ENCODE assay signal across 20 cellular contexts in genomic region chr7:143346018-143346417, GRCh38. TPM values are rescaled to one million over a fixed set of nuclear protein-coding genes. Genes with fewer than 3 reads are reported as not detected.
DNase-seq lines count a peak whose midpoint lies in the region; ATAC-seq, FAIRE-seq and TF ChIP-seq lines count a peak whose summit lies in the region.
"Had no signal": no experiment of that assay in that cellular context is flagged by ENCODE, and none has a peak within 500 bp of the region (broad histone marks: within the 10 kb centered on the region; RNA-seq: fewer than 3 reads in every experiment).

No MANE protein-coding gene starts in this region.

- WGBS in HUES64 = 72% methylated on average over 4 of the region's 4 CpGs
- WGBS in K562 (ENCODE audit: insufficient coverage, low coverage, missing lambda C conversion rate) = 43% methylated on average over 4 of the region's 4 CpGs

- peaks cover 7% of the 10 kb centered on the region for H3K4me1 Mint-ChIP-seq in Caco-2 (ENCODE audit: low read depth, unreplicated experiment)

- H3F3A ChIP-seq in MM.1S (ENCODE audit: insufficient read depth, low read length) = no peaks in the 10 kb centered on the region

- peak overlapping the region; percentile 36; the same call in 1 of the 2 replicates for H3K4me3 ChIP-seq in Caco-2 (ENCODE audit: low read depth, low read length)
- H3K4me3 ChIP-seq in HUES64 (ENCODE audit: low read length) = peak overlapping the region; percentile 53; the same call in 1 of the 2 replicates
- H3K4me3 ChIP-seq in K562 = no peak overlapping the region
- no peak overlapping the region for H3K4me3 ChIP-seq in MM.1S (ENCODE audit: low read length)
- H3K4me3 ChIP-seq: tibial artery had no signal

- peak overlapping the region; percentile 65; the same call in 1 of the 2 replicates for H3K4me2 ChIP-seq in K562 (ENCODE audit: insufficient read depth, low read length)
- no peak overlapping the region for H3K4me2 ChIP-seq in MM.1S (ENCODE audit: low read depth, low read length)

- H3K4me3 Mint-ChIP-seq in Caco-2 (ENCODE audit: unreplicated experiment) = peak overlapping the region; percentile 78

- H3K27me3 Mint-ChIP-seq in Caco-2 (ENCODE audit: insufficient read depth, unreplicated experiment) = no peaks in the 10 kb centered on the region

- H3K79me2 ChIP-seq in K562 (ENCODE audit: control insufficient read depth, insufficient read depth, low read length) (no peaks in the 10 kb centered on the region), MM.1S (ENCODE audit: low read length) (no peaks in the 10 kb centered on the region)

- CTCF ChIA-PET in Caco-2 (lab: Charles Lee) (interaction anchor here (0.6 to 1.8 kb wide), 10 partner anchors 9 to 762 kb away, joined by 3 to 20 read pairs (median 4); no protein-coding TSS in a partner anchor), K562 (lab: Yijun Ruan, JAX; ENCODE audit: low intra/inter-chr PET ratio) (interaction anchor here (0.6 to 1.0 kb wide), 2 partner anchors 70 to 724 kb away, joined by 3 read pairs; no protein-coding TSS in a partner anchor)

- peak overlapping the region; percentile 40 for H3K27ac Mint-ChIP-seq in Caco-2 (ENCODE audit: unreplicated experiment)
- H3K27ac Mint-ChIP-seq: CD4-positive, alpha-beta T cell had no signal

- H3K9ac ChIP-seq in HUES64 (ENCODE audit: low read depth, low read length) (no peak overlapping the region), K562 (ENCODE audit: insufficient read depth in 1 of 2, low read depth in 2 of 2, low read length in 2 of 2) (no peak overlapping the region), MM.1S (ENCODE audit: low read length) (no peak overlapping the region)

- H3K36me3 ChIP-seq in Caco-2 (ENCODE audit: control insufficient read depth, insufficient read depth, low read length) (no peaks in the 10 kb centered on the region), HUES64 (ENCODE audit: insufficient read depth, low read length) (no peaks in the 10 kb centered on the region), K562 (ENCODE audit: control insufficient read depth, insufficient read depth, low read length) (no peaks in the 10 kb centered on the region), MM.1S (replicated peaks; ENCODE audit: insufficient read depth, low read length) (no peaks in the 10 kb centered on the region)
- H3K36me3 ChIP-seq: heart left ventricle, Peyer's patch, stomach, tibial artery had no signal

- TF ChIP-seq EP300 in K562 (IDR thresholded peaks at IDR 0.05; ENCODE audit: low read length) = no peak

- H4K20me1 ChIP-seq in K562 (replicated peaks; ENCODE audit: control insufficient read depth, insufficient read depth, low read length) = no peaks in the 10 kb centered on the region
- no peaks in the 10 kb centered on the region for H4K20me1 ChIP-seq in MM.1S (ENCODE audit: insufficient read depth, low read length)

- TF ChIP-seq CTCF in Caco-2 (IDR thresholded peaks at IDR 0.05; ENCODE audit: insufficient read depth in 1 of 2, low read depth in 1 of 2, low read length in 1 of 2, severe bottlenecking in 1 of 2, unreplicated experiment in 1 of 2) = peak in 1 of 2 experiments; percentile 5
- peak in 2 of 3 experiments; percentile 62 to 77; a peak in 4 of 6 replicates for TF ChIP-seq CTCF in K562 (IDR thresholded peaks at IDR 0.05 in 2 of 3, conservative IDR thresholded peaks at IDR 0.05 in 1 of 3; ENCODE audit: insufficient read depth in 2 of 3, low read depth in 1 of 3, low read length in 3 of 3)
- TF ChIP-seq CTCF in MM.1S (IDR thresholded peaks at IDR 0.05; ENCODE audit: low read length) = no peak

- H2AFZ ChIP-seq in K562 (ENCODE audit: low read depth, low read length) (peak overlapping the region; percentile 87), MM.1S (ENCODE audit: low read length) (no peak overlapping the region)

- intact Hi-C loops in Caco-2 (cut with micrococcal nuclease; ENCODE audit: unreplicated experiment) = loop anchor here (5.0 kb wide), 1 partner anchor 61 kb away; the partner anchor contains the start of gene EPHA1
- intact Hi-C loops in K562 (cut with micrococcal nuclease) = loop anchor here (2.0 to 5.0 kb wide), 2 partner anchors 36 to 71 kb away; partner anchors contain the start of gene ZYX

- peak; percentile 32 to 62; a peak in 3 of 4 replicates for TF ChIP-seq RAD21 in K562 (CRISPR knock-in tag; conservative IDR thresholded peaks at IDR 0.05 in 1 of 2, IDR thresholded peaks at IDR 0.05 in 1 of 2)

- H3K27me3 ChIP-seq in Caco-2 (replicated peaks; ENCODE audit: control insufficient read depth, insufficient read depth, low read length) = no peaks in the 10 kb centered on the region
- peaks cover 3% of the 10 kb centered on the region; the same call in 1 of the 2 replicates for H3K27me3 ChIP-seq in HUES64 (ENCODE audit: insufficient read depth, low read length)
- peaks cover 35 to 57% of the 10 kb centered on the region in 2 experiments for H3K27me3 ChIP-seq in K562 (ENCODE audit: control insufficient read depth in 2 of 2, insufficient read depth in 2 of 2, low read length in 2 of 2)
- no peaks in the 10 kb centered on the region for H3K27me3 ChIP-seq in MM.1S (replicated peaks; ENCODE audit: insufficient read depth, low read length)
- H3K27me3 ChIP-seq: Peyer's patch had no signal

- no peak for FAIRE-seq in K562 (lab: Jason Lieb, UNC)
- FAIRE-seq: islet of Langerhans had no signal

- POLR2A ChIA-PET in Caco-2 (lab: Charles Lee) (interaction anchor here (1.0 kb wide), 1 partner anchor 24 kb away, joined by 4 read pairs; no protein-coding TSS in a partner anchor), K562 (lab: Yijun Ruan, JAX) (interaction anchor here (1.5 kb wide), 1 partner anchor 12 kb away, joined by 5 read pairs; no protein-coding TSS in a partner anchor)

- no peaks in the 10 kb centered on the region for H3K9me1 ChIP-seq in K562 (ENCODE audit: control insufficient read depth, insufficient read depth, low read length)

- ATAC-seq in K562 = peak; percentile 72

- in situ Hi-C loops in K562 (cut with MboI) = no loop called here

- no peaks in the 10 kb centered on the region for H3K36me3 Mint-ChIP-seq in Caco-2 (ENCODE audit: insufficient read depth, unreplicated experiment)
- H3K36me3 Mint-ChIP-seq: activated naive CD8-positive, alpha-beta T cell treated with anti-CD3 and anti-CD28 coated beads, Interleukin-2, amount 10 ng/mL, durations not matched to agents 7 days and 5 days had no signal

- H3K9me2 ChIP-seq in MM.1S (replicated peaks; ENCODE audit: insufficient read depth, low read length) = no peaks in the 10 kb centered on the region

- H3K27ac ChIP-seq in HUES64 (ENCODE audit: low read depth, low read length) = no peak overlapping the region
- H3K27ac ChIP-seq in K562 (ENCODE audit: extremely low read depth, low read depth, low read length) = no peak overlapping the region
- no peak overlapping the region for H3K27ac ChIP-seq in MM.1S (ENCODE audit: low read length)
- H3K27ac ChIP-seq: heart left ventricle, Peyer's patch, stomach, tibial artery had no signal

- H3K4me1 ChIP-seq in Caco-2 (0 out of 2 replicates have a peak, but pooled peaks cover 1% of the 10 kb centered on the region), HUES64 (ENCODE audit: insufficient read depth, low read length) (peaks cover under 1% of the 10 kb centered on the region; the same call in 1 of the 2 replicates), K562 (replicated peaks in 1 of 2; ENCODE audit: control insufficient read depth in 2 of 2, insufficient read depth in 2 of 2, low read length in 2 of 2) (peaks cover 0 to 7% of the 10 kb centered on the region in 2 experiments; a peak in 3 of 5 replicates), MM.1S (ENCODE audit: low read length) (no peaks in the 10 kb centered on the region)

- BruUV-seq in Caco-2 (replicated peaks; lab: Mats Ljungman, UMichigan) (no TSS peak), K562 (replicated peaks; lab: Mats Ljungman, UMichigan) (no TSS peak)

- H3K9me3 Mint-ChIP-seq in Caco-2 (ENCODE audit: unreplicated experiment) = no peaks in the 10 kb centered on the region
- H3K9me3 Mint-ChIP-seq: activated naive CD8-positive, alpha-beta T cell treated with anti-CD3 and anti-CD28 coated beads, Interleukin-2, amount 10 ng/mL, durations not matched to agents 7 days and 5 days; CD4-positive, alpha-beta T cell; central memory CD8-positive, alpha-beta T cell; neural crest cell had no signal

- H3K9me3 ChIP-seq in Caco-2 (no peaks in the 10 kb centered on the region), HUES64 (ENCODE audit: insufficient read depth, low read depth, low read length) (no peaks in the 10 kb centered on the region), K562 (replicated peaks; ENCODE audit: control insufficient read depth, insufficient read depth, low read depth, low read length) (no peaks in the 10 kb centered on the region), MM.1S (replicated peaks; ENCODE audit: insufficient read depth, low read length) (no peaks in the 10 kb centered on the region)
- H3K9me3 ChIP-seq: heart left ventricle, Peyer's patch, stomach, tibial artery had no signal

- no peak for TF ChIP-seq POLR2A in K562 (conservative IDR thresholded peaks at IDR 0.05)

- DNase-seq in Caco-2 (no peak), K562 (ENCODE audit: extremely low read depth in 1 of 4, low spot score in 3 of 4) (peak in 1 of 4 experiments; percentile 39), islet precursor cell (peak; percentile 16), SKM-1 (lab: John Stamatoyannopoulos, UW; ENCODE audit: unreplicated experiment) (no peak), NCI-H1105 treated with DMSO at 0.1 percent for 48 hours (lab: John Stamatoyannopoulos, UW) (no peak), NCI-H1436 (lab: John Stamatoyannopoulos, UW) (no peak), MM.1S (no peak)
- DNase-seq: NCI-H1694, SIG-M5 had no signal

RNA-seq across cellular contexts. Expression of gene FAM131B, which starts 16.5 kb away (rescaled TPM):
- total RNA-seq in Caco-2 (2022) (20.2 and 22.3 TPM in 2 replicates), K562 (2014; rRNA removed) (not detected in 2 replicates), K562 (2014; rRNA removed; fragmentation: Illumina TruSeq; extraction: Trizol) (not detected in 2 replicates), K562 (2015; rRNA removed; fragmentation: Illumina TruSeq; extraction: Trizol) (not detected in 2 replicates), K562 (2021) (0.04 TPM in 2 replicates)
- 14.9 TPM for polyA plus RNA-seq in HUES64 (2013, experiment 1 of 2)
- polyA plus RNA-seq in HUES64 (2013, experiment 2 of 2) = 16.0 TPM
- total RNA-seq in K562 (2011; cell fraction: chromatin; rRNA removed; ENCODE audit: low replicate concordance) = 0.07 TPM in 1 of 2 replicates, not detected in the other
- total RNA-seq in K562 (2011; cell fraction: nucleolus; rRNA removed) = not detected in 2 replicates
- not detected in 2 replicates for total RNA-seq in K562 (2011; cell fraction: nucleoplasm; rRNA removed)
- polyA plus RNA-seq in K562 (2011; rRNA removed) (0.03 and 0.11 TPM in 2 replicates), K562 (2014; fragmentation: Illumina TruSeq; extraction: Trizol) (not detected in 2 replicates), K562 (2014; fragmentation: Nextera tagmentation; extraction: Ambion mirVana) (not detected), K562 (2014; rRNA removed) (not detected in 2 replicates)
- not detected in 2 replicates for polyA plus RNA-seq in K562 (2011; cell fraction: cytosol; rRNA removed)
- polyA plus RNA-seq in K562 (2011; cell fraction: nucleus; rRNA removed) = 0.09 TPM in 1 of 2 replicates, not detected in the other
- polyA plus RNA-seq in K562 (2012) = 0.03 TPM in 2 replicates
- not detected in 2 replicates for polyA minus RNA-seq in K562 (2011; rRNA and poly(A)+ RNA removed)
- 0.29 TPM in 1 of 2 replicates, not detected in the other for polyA minus RNA-seq in K562 (2011; cell fraction: cytosol; rRNA and poly(A)+ RNA removed)
- polyA minus RNA-seq in K562 (2011; cell fraction: nucleus; rRNA and poly(A)+ RNA removed) = 0.33 TPM in 1 of 2 replicates, not detected in the other

RNA-seq across cellular contexts. Expression of gene CLCN1, which starts 30.1 kb away (rescaled TPM):
- total RNA-seq in Caco-2 (2022) (1.8 and 1.9 TPM in 2 replicates), K562 (2014; rRNA removed) (not detected in 2 replicates), K562 (2014; rRNA removed; fragmentation: Illumina TruSeq; extraction: Trizol) (0.11 TPM in 1 of 2 replicates, not detected in the other), K562 (2015; rRNA removed; fragmentation: Illumina TruSeq; extraction: Trizol) (0.04 TPM in 1 of 2 replicates, not detected in the other), K562 (2021) (not detected in 2 replicates)
- 0.20 TPM for polyA plus RNA-seq in HUES64 (2013, experiment 1 of 2)
- 0.13 TPM for polyA plus RNA-seq in HUES64 (2013, experiment 2 of 2)
- total RNA-seq in K562 (2011; cell fraction: chromatin; rRNA removed; ENCODE audit: low replicate concordance) = not detected in 2 replicates
- not detected in 2 replicates for total RNA-seq in K562 (2011; cell fraction: nucleolus; rRNA removed)
- not detected in 2 replicates for total RNA-seq in K562 (2011; cell fraction: nucleoplasm; rRNA removed)
- polyA plus RNA-seq in K562 (2011; rRNA removed) (0.04 TPM in 1 of 2 replicates, not detected in the other), K562 (2014; fragmentation: Illumina TruSeq; extraction: Trizol) (not detected in 2 replicates), K562 (2014; fragmentation: Nextera tagmentation; extraction: Ambion mirVana) (under 1 TPM in 1 of 2 experiments, not detected in 1; 0.07 TPM), K562 (2014; rRNA removed) (0.01 and 0.09 TPM in 2 replicates)
- polyA plus RNA-seq in K562 (2011; cell fraction: cytosol; rRNA removed) = 0.24 TPM in 1 of 2 replicates, not detected in the other
- polyA plus RNA-seq in K562 (2011; cell fraction: nucleus; rRNA removed) = not detected in 2 replicates
- polyA plus RNA-seq in K562 (2012) = 0.04 and 0.32 TPM in 2 replicates
- polyA minus RNA-seq in K562 (2011; rRNA and poly(A)+ RNA removed) = not detected in 2 replicates
- not detected in 2 replicates for polyA minus RNA-seq in K562 (2011; cell fraction: cytosol; rRNA and poly(A)+ RNA removed)
- 0.13 TPM in 1 of 2 replicates, not detected in the other for polyA minus RNA-seq in K562 (2011; cell fraction: nucleus; rRNA and poly(A)+ RNA removed)
- total RNA-seq: CD4-positive, alpha-beta T cell; dermis microvascular lymphatic vessel endothelial cell; neural crest cell; stomach had no signal

RNA-seq across cellular contexts. Expression of gene ZYX, which starts 35.1 kb away (rescaled TPM):
- 147 and 160 TPM in 2 replicates for total RNA-seq in Caco-2 (2022)
- polyA plus RNA-seq in HUES64 (2013, experiment 1 of 2) = 154 TPM
- 147 TPM for polyA plus RNA-seq in HUES64 (2013, experiment 2 of 2)
- 38.7 and 99.5 TPM in 2 replicates for total RNA-seq in K562 (2011; cell fraction: chromatin; rRNA removed; ENCODE audit: low replicate concordance)
- total RNA-seq in K562 (2011; cell fraction: nucleolus; rRNA removed) = 54.7 and 66.9 TPM in 2 replicates
- total RNA-seq in K562 (2011; cell fraction: nucleoplasm; rRNA removed) = 41.5 and 64.4 TPM in 2 replicates
- 26.9 and 37.8 TPM in 2 replicates for total RNA-seq in K562 (2014; rRNA removed)
- total RNA-seq in K562 (2014; rRNA removed; fragmentation: Illumina TruSeq; extraction: Trizol) = 9.2 and 11.5 TPM in 2 replicates
- total RNA-seq in K562 (2015; rRNA removed; fragmentation: Illumina TruSeq; extraction: Trizol) = 15.7 and 17.3 TPM in 2 replicates
- 114 and 130 TPM in 2 replicates for total RNA-seq in K562 (2021)
- 9.0 and 18.5 TPM in 2 replicates for polyA plus RNA-seq in K562 (2011; rRNA removed)
- 15.7 and 26.2 TPM in 2 replicates for polyA plus RNA-seq in K562 (2011; cell fraction: cytosol; rRNA removed)
- 53.7 and 98.4 TPM in 2 replicates for polyA plus RNA-seq in K562 (2011; cell fraction: nucleus; rRNA removed)
- polyA plus RNA-seq in K562 (2012) = 141 and 252 TPM in 2 replicates
- 81.7 and 116 TPM in 2 replicates for polyA plus RNA-seq in K562 (2014; fragmentation: Illumina TruSeq; extraction: Trizol)
- 1 to 10 TPM; 1.8 to 3.1 TPM for polyA plus RNA-seq in K562 (2014; fragmentation: Nextera tagmentation; extraction: Ambion mirVana)
- polyA plus RNA-seq in K562 (2014; rRNA removed) = 30.0 and 35.0 TPM in 2 replicates
- 8.3 and 9.5 TPM in 2 replicates for polyA minus RNA-seq in K562 (2011; rRNA and poly(A)+ RNA removed)
- polyA minus RNA-seq in K562 (2011; cell fraction: cytosol; rRNA and poly(A)+ RNA removed) = 57.5 and 83.9 TPM in 2 replicates
- 35.4 and 38.0 TPM in 2 replicates for polyA minus RNA-seq in K562 (2011; cell fraction: nucleus; rRNA and poly(A)+ RNA removed)

RNA-seq across cellular contexts. Expression of gene CASP2, which starts 57.9 kb away (rescaled TPM):
- total RNA-seq in Caco-2 (2022) (51.7 and 62.0 TPM in 2 replicates), K562 (2014; rRNA removed) (21.7 and 29.5 TPM in 2 replicates), K562 (2014; rRNA removed; fragmentation: Illumina TruSeq; extraction: Trizol) (22.7 and 23.0 TPM in 2 replicates), K562 (2015; rRNA removed; fragmentation: Illumina TruSeq; extraction: Trizol) (24.1 and 25.8 TPM in 2 replicates), K562 (2021) (64.8 and 64.9 TPM in 2 replicates)
- polyA plus RNA-seq in HUES64 (2013, experiment 1 of 2) = 18.9 TPM
- 18.4 TPM for polyA plus RNA-seq in HUES64 (2013, experiment 2 of 2)
- 125 and 133 TPM in 2 replicates for total RNA-seq in K562 (2011; cell fraction: chromatin; rRNA removed; ENCODE audit: low replicate concordance)
- 50.5 and 53.8 TPM in 2 replicates for total RNA-seq in K562 (2011; cell fraction: nucleolus; rRNA removed)
- 91.9 and 132 TPM in 2 replicates for total RNA-seq in K562 (2011; cell fraction: nucleoplasm; rRNA removed)
- polyA plus RNA-seq in K562 (2011; rRNA removed) (29.9 and 43.5 TPM in 2 replicates), K562 (2014; fragmentation: Illumina TruSeq; extraction: Trizol) (36.7 and 44.5 TPM in 2 replicates), K562 (2014; fragmentation: Nextera tagmentation; extraction: Ambion mirVana) (10 to 100 TPM; 20.6 to 22.3 TPM), K562 (2014; rRNA removed) (18.8 and 22.2 TPM in 2 replicates)
- 26.0 and 41.6 TPM in 2 replicates for polyA plus RNA-seq in K562 (2011; cell fraction: cytosol; rRNA removed)
- polyA plus RNA-seq in K562 (2011; cell fraction: nucleus; rRNA removed) = 72.1 and 80.4 TPM in 2 replicates
- polyA plus RNA-seq in K562 (2012) = 20.6 and 22.6 TPM in 2 replicates
- polyA minus RNA-seq in K562 (2011; rRNA and poly(A)+ RNA removed) = 99.3 and 105 TPM in 2 replicates
- 63.1 and 80.5 TPM in 2 replicates for polyA minus RNA-seq in K562 (2011; cell fraction: cytosol; rRNA and poly(A)+ RNA removed)
- polyA minus RNA-seq in K562 (2011; cell fraction: nucleus; rRNA and poly(A)+ RNA removed) = 38.5 and 59.5 TPM in 2 replicates

Comparison
In these comparisons a context has a peak if more than half of its experiments do, and no peak if none do; other contexts are left out.
1. H3K4me3 ChIP-seq: peak in Caco-2 (single experiment) and HUES64 (single experiment); none in K562 (single experiment) and MM.1S (single experiment).
2. RNA of gene FAM131B, which starts 16.5 kb away (total RNA-seq): 20.2 to 22.3 TPM in Caco-2; 0.04 to 0.07 TPM in K562; every median in the first group is over 10 times any median in the second.